Comparison of ENCODE assay signal across 8 cellular contexts in the genomic region with DNA sequence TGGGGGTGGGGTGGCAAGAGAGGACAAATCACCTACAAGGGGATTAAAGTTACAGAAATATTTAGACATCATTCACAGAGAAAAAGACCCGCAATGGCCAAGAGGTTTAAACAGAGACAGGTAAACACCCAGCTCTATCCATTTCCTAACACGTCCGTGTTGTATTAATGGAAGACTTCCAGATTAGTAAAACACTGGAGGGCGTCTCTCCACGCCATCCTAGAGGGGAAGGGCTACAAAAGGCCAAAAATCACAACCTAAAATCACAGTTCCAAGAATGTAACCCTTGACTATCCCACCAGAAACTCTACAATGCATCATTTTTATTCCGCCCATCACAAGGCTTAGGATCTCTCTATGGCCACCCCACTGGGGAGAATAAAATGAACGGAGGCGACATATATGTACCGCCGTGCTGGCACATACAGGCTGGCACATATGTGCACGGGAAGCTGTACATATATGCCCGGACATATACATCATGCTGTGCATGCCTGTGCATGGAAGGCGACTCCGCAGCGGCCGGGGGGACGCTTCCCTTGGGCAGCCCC.
DNase-seq lines count a peak whose midpoint lies in the region; ATAC-seq and TF ChIP-seq lines count a peak whose summit lies in the region.

No MANE protein-coding gene starts in this region.

- no peaks in the 10 kb centered on the region for H3K36me3 Mint-ChIP-seq in dendritic cell treated with granulocyte-macrophage colony-stimulating factor and Interleukin-4, amounts not matched to agents 40 ng/mL and 50 ng/mL, for 4 days (ENCODE audit: low read depth)
- no peaks in the 10 kb centered on the region for H3K36me3 Mint-ChIP-seq in nephron progenitor cell (ENCODE audit: low read depth)

- no peak for TF ChIP-seq CTCF in nephron progenitor cell (IDR thresholded peaks at IDR 0.05)

- intact Hi-C loops in dendritic cell treated with granulocyte-macrophage colony-stimulating factor and Interleukin-4, amounts not matched to agents 40 ng/mL and 50 ng/mL, for 4 days (cut with micrococcal nuclease): no loop called here

- H3K27ac Mint-ChIP-seq in dendritic cell treated with granulocyte-macrophage colony-stimulating factor and Interleukin-4, amounts not matched to agents 40 ng/mL and 50 ng/mL, for 4 days: no peak overlapping the region
- no peak overlapping the region for H3K27ac Mint-ChIP-seq in nephron progenitor cell

- peaks cover 20% of the 10 kb centered on the region for H3K27me3 Mint-ChIP-seq in dendritic cell treated with granulocyte-macrophage colony-stimulating factor and Interleukin-4, amounts not matched to agents 40 ng/mL and 50 ng/mL, for 4 days
- peaks cover 16% of the 10 kb centered on the region for H3K27me3 Mint-ChIP-seq in nephron progenitor cell (ENCODE audit: low read depth, poor library complexity)

- peak; percentile 54 for DNase-seq in NCI-H2029 treated with DMSO at 0.1 percent for 48 hours (lab: John Stamatoyannopoulos, UW)
- DNase-seq in NCI-H2029 (lab: John Stamatoyannopoulos, UW): no peak
- peak; percentile 44 for DNase-seq in NCI-H2107 treated with DMSO at 0.1 percent for 48 hours (lab: John Stamatoyannopoulos, UW; ENCODE audit: unreplicated experiment)
- no peak for DNase-seq in nephron progenitor cell
- DNase-seq in 8988T: no peak
- DNase-seq in HuH-7.5 (ENCODE audit: low spot score): no peak

- no peaks in the 10 kb centered on the region for H3K4me1 Mint-ChIP-seq in dendritic cell treated with granulocyte-macrophage colony-stimulating factor and Interleukin-4, amounts not matched to agents 40 ng/mL and 50 ng/mL, for 4 days (ENCODE audit: low read depth)
- peaks cover 24% of the 10 kb centered on the region for H3K4me1 Mint-ChIP-seq in nephron progenitor cell

- no peaks in the 10 kb centered on the region for H3K9me3 Mint-ChIP-seq in dendritic cell treated with granulocyte-macrophage colony-stimulating factor and Interleukin-4, amounts not matched to agents 40 ng/mL and 50 ng/mL, for 4 days
- no peaks in the 10 kb centered on the region for H3K9me3 Mint-ChIP-seq in nephron progenitor cell

- peak overlapping the region; percentile 63 for H3K4me3 Mint-ChIP-seq in dendritic cell treated with granulocyte-macrophage colony-stimulating factor and Interleukin-4, amounts not matched to agents 40 ng/mL and 50 ng/mL, for 4 days
- peak overlapping the region; percentile 91 for H3K4me3 Mint-ChIP-seq in nephron progenitor cell

- no peak for ATAC-seq in GM19467 (IDR thresholded peaks at IDR 0.05; ENCODE audit: unreplicated experiment)

Comparison
In these comparisons a context has a peak if more than half of its experiments do, and no peak if none do; other contexts are left out.
1. DNase-seq: peak in NCI-H2029 treated with DMSO at 0.1 percent for 48 hours (single experiment) and NCI-H2107 treated with DMSO at 0.1 percent for 48 hours (single experiment); none in NCI-H2029 (single experiment), nephron progenitor cell (single experiment), 8988T (single experiment) and HuH-7.5 (single experiment).